Comparison of ENCODE assay signal across 14 cellular contexts in the genomic region with DNA sequence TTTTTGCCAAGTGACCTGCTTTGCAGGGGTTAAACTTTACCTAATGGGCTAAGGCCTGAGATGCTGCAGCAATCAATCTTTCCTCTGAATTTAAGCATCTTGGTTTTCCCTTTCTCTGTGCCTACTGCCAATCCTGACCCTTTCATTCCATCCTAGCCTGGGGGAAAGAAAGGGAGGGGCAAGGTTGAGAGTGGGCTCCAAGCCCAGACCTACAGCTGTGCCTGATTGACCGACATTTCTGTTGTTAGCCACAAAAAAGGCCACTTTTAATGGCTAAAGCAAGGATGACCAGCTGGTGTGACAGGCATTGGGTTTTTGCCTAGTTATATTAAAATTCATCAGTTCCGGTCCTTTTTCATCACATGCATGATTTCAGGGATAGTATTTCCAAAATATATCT.
DNase-seq lines count a peak whose midpoint lies in the region; ATAC-seq and TF ChIP-seq lines count a peak whose summit lies in the region.
"Had no signal": no experiment of that assay in that cellular context is flagged by ENCODE, and none has a peak within 500 bp of the region (broad histone marks: within the 10 kb centered on the region; RNA-seq: fewer than 3 reads in every experiment).

No MANE protein-coding gene starts in this region.

- 60 to 71% methylated on average over 2 of the region's 2 CpGs for WGBS in heart right ventricle, 2 donors

- TF ChIP-seq CTCF in heart right ventricle (IDR thresholded peaks at IDR 0.05): no peak

- DNase-seq in NCI-H1092 treated with DMSO at 0.1 percent for 48 hours (lab: John Stamatoyannopoulos, UW): peak; percentile 42
- DNase-seq in NCI-H1092 (lab: John Stamatoyannopoulos, UW): no peak
- DNase-seq in NCI-H69 (lab: John Stamatoyannopoulos, UW): peak; percentile 92
- DNase-seq in cerebellar cortex (ENCODE audit: low spot score): peak; percentile 92
- no peak for DNase-seq in heart right ventricle
- no peak for DNase-seq in DMS79 treated with DMSO at 0.1 percent for 48 hours (lab: John Stamatoyannopoulos, UW)
- DNase-seq: CD8-positive, alpha-beta T cell; COR-L47; DMS153; DND-41; GM23248; IMR-90 had no signal

- H3K27ac ChIP-seq in heart right ventricle: no peak overlapping the region
- H3K27ac ChIP-seq: 22Rv1, GM23248 had no signal

- H3K4me1 ChIP-seq in heart right ventricle: no peaks in the 10 kb centered on the region

- H3K4me3 ChIP-seq in heart right ventricle: no peak overlapping the region
- H3K4me3 ChIP-seq: GM23248 had no signal

- no peaks in the 10 kb centered on the region for H3K36me3 ChIP-seq in heart right ventricle

- no peak for ATAC-seq in heart right ventricle
- ATAC-seq in GM19351 (IDR thresholded peaks at IDR 0.05; ENCODE audit: unreplicated experiment): no peak
- ATAC-seq: CD8-positive, alpha-beta T cell had no signal

- intact Hi-C loops in heart right ventricle (cut with DNase I): no loop called here

- peaks cover 0 to 2% (median 0%) of the 10 kb centered on the region in 11 donors for H3K9me3 ChIP-seq in heart right ventricle

- H3K27me3 ChIP-seq in heart right ventricle: no peaks in the 10 kb centered on the region

Comparison
In these comparisons a context has a peak if more than half of its experiments do, and no peak if none do; other contexts are left out.
1. DNase-seq: peak in NCI-H1092 treated with DMSO at 0.1 percent for 48 hours (single experiment), NCI-H69 (single experiment) and cerebellar cortex (single experiment); none in NCI-H1092 (single experiment), heart right ventricle (0 of 2) and DMS79 treated with DMSO at 0.1 percent for 48 hours (single experiment).